In genomic region chr20:54335299-54335698, GRCh38 we compare ENCODE assay signal across 20 cellular contexts.
A peak's percentile ranks its signal among the peaks of the same experiment; 100 is the strongest.
DNase-seq lines count a peak whose midpoint lies in the region; ATAC-seq and TF ChIP-seq lines count a peak whose summit lies in the region.
"Had no signal": no experiment of that assay in that cellular context is flagged by ENCODE, and none has a peak within 500 bp of the region (broad histone marks: within the 10 kb centered on the region; RNA-seq: fewer than 3 reads in every experiment).

No MANE protein-coding gene starts in this region.

- TF ChIP-seq CTCF in brain microvascular endothelial cell (IDR thresholded peaks at IDR 0.05; ENCODE audit: low read depth, low read length, missing control alignments) (no peak), fibroblast of the aortic adventitia (IDR thresholded peaks at IDR 0.05; ENCODE audit: insufficient read depth, low read length) (no peak)

- no peak overlapping the region for H3K27ac ChIP-seq in brain microvascular endothelial cell
- H3K27ac ChIP-seq: BLaER1 treated with 17β-estradiol and CSF1 and Interleukin-3, amounts not matched to agents 10 nM and 100 nM; HL-60; SJSA1 had no signal

- DNase-seq in COLO829 (ENCODE audit: low spot score) (peak; percentile 51), M059J (ENCODE audit: low read depth) (peak; percentile 37), brain microvascular endothelial cell (peak; percentile 22), fibroblast of the aortic adventitia (ENCODE audit: low read depth) (peak; percentile 62), NOMO-1 treated with dmso at 0.1 percent for 144 hours (lab: John Stamatoyannopoulos, UW; ENCODE audit: unreplicated experiment) (no peak)
- DNase-seq: CD8-positive, alpha-beta memory T cell; DND-41; GDM1; H9; NCI-H1436; NCI-H2029; NCI-H2171; NCI-H446 had no signal

- ATAC-seq in HG03025 (IDR thresholded peaks at IDR 0.05; ENCODE audit: low FRiP score, unreplicated experiment): no peak
- ATAC-seq in GM21360 (IDR thresholded peaks at IDR 0.05; ENCODE audit: unreplicated experiment): no peak
- ATAC-seq in GM21423 (IDR thresholded peaks at IDR 0.05; ENCODE audit: unreplicated experiment): no peak
- ATAC-seq: K562 had no signal

- H3K4me3 ChIP-seq in brain microvascular endothelial cell (ENCODE audit: low read depth, low read length) (no peak overlapping the region), fibroblast of the aortic adventitia (ENCODE audit: low read depth, low read length) (no peak overlapping the region)
- H3K4me3 ChIP-seq: BLaER1 treated with 17β-estradiol and CSF1 and Interleukin-3, amounts not matched to agents 10 nM and 100 nM; K562; SJSA1 had no signal

- in situ Hi-C loops in brain microvascular endothelial cell (cut with HindIII; ENCODE audit: low pct_ligation_motif_present, low sequenced_read_pairs): no loop called here

- H3K27me3 ChIP-seq in brain microvascular endothelial cell (replicated peaks): no peaks in the 10 kb centered on the region
- H3K27me3 ChIP-seq: BLaER1 treated with 17β-estradiol and CSF1 and Interleukin-3, amounts not matched to agents 10 nM and 100 nM; SJSA1 had no signal

- H3K36me3 ChIP-seq in brain microvascular endothelial cell (replicated peaks): no peaks in the 10 kb centered on the region
- H3K36me3 ChIP-seq: BLaER1 treated with 17β-estradiol and CSF1 and Interleukin-3, amounts not matched to agents 10 nM and 100 nM; SJSA1 had no signal
